In genomic region chr2:54518430-54518829, GRCh38 we compare ENCODE assay signal across 25 cellular contexts.
"Had no signal": no experiment of that assay in that cellular context is flagged by ENCODE, and none has a peak within 500 bp of the region (broad histone marks: within the 10 kb centered on the region; RNA-seq: fewer than 3 reads in every experiment).

No MANE protein-coding gene starts in this region.

- ATAC-seq: left cardiac atrium; left lobe of liver; naive thymus-derived CD4-positive, alpha-beta T cell; natural killer cell treated with Interleukin-12 subunit alpha and Interleukin-12 subunit beta and Interleukin-15 and Interleukin-18, amount 100 ng/mL, for 72 hours; right lobe of liver; stimulated activated memory B cell treated with anti-CD40 and anti-IgM and Interleukin-4, amounts not matched to agents 10 μg/mL and 1 μg/mL and 100 μg/mL, for 72 hours; stimulated activated naive CD8-positive, alpha-beta T cell treated with anti-CD3 and anti-CD28 coated beads, Interleukin-15, amount 100 ng/mL, for 72 hours had no signal

- H3K36me3 ChIP-seq: ovary, right atrium auricular region, right lobe of liver, transverse colon, uterus had no signal

- H3K4me3 ChIP-seq: lung, ovary, right atrium auricular region, right lobe of liver, smooth muscle cell, transverse colon, uterus had no signal

- H3K27ac Mint-ChIP-seq: mesothelial cell of epicardium; naive thymus-derived CD4-positive, alpha-beta T cell; natural killer cell treated with Interleukin-12 subunit alpha and Interleukin-12 subunit beta and Interleukin-15 and Interleukin-18, amount 100 ng/mL, for 72 hours; progenitor cell of endocrine pancreas; stimulated activated memory B cell treated with anti-CD40 and anti-IgM and Interleukin-4, amounts not matched to agents 10 μg/mL and 1 μg/mL and 100 μg/mL, for 72 hours; stimulated activated naive CD8-positive, alpha-beta T cell treated with anti-CD3 and anti-CD28 coated beads, Interleukin-15, amount 100 ng/mL, for 72 hours had no signal

- H3K9me3 ChIP-seq: ovary, right atrium auricular region, right lobe of liver, transverse colon, uterus had no signal

- H3K27me3 Mint-ChIP-seq: progenitor cell of endocrine pancreas had no signal

- H3K4me1 ChIP-seq: uterus had no signal

- H3K36me3 Mint-ChIP-seq: mesothelial cell of epicardium; naive thymus-derived CD4-positive, alpha-beta T cell; natural killer cell treated with Interleukin-12 subunit alpha and Interleukin-12 subunit beta and Interleukin-15 and Interleukin-18, amount 100 ng/mL, for 72 hours; stimulated activated memory B cell treated with anti-CD40 and anti-IgM and Interleukin-4, amounts not matched to agents 10 μg/mL and 1 μg/mL and 100 μg/mL, for 72 hours had no signal

- DNase-seq: head of caudate nucleus; hippocampal formation; kidney glomerular epithelial cell; left cardiac atrium; mesendoderm; naive thymus-derived CD4-positive, alpha-beta T cell; ovary; right lobe of liver; stimulated activated CD4-positive, alpha-beta T cell treated with anti-CD3 and anti-CD28 coated beads, Interleukin-1b, Interleukin-23, amount 100 ng/mL, for 48 hours; stimulated activated CD4-positive, alpha-beta T cell treated with anti-CD3 and anti-CD28 coated beads, Interleukin-2, amount 100 ng/mL, for 48 hours; stimulated activated CD4-positive, alpha-beta T cell treated with anti-CD3 and anti-CD28 coated beads, Interleukin-4, amount 100 ng/mL, for 4 hours; stimulated activated CD8-positive, alpha-beta memory T cell treated with anti-CD3 and anti-CD28 coated beads, Interleukin-4, amount 100 ng/mL, for 48 hours; stimulated activated naive CD4-positive, alpha-beta T cell treated with Interleukin-2 at 50 U/mL for 16 hours; stimulated activated naive CD8-positive, alpha-beta T cell treated with anti-CD3 and anti-CD28 coated beads, Interleukin-15, amount 100 ng/mL, for 72 hours; substantia nigra; transverse colon; uterus had no signal

- H3K27me3 ChIP-seq: ovary, right atrium auricular region, right lobe of liver, transverse colon, uterus had no signal

- H3K27ac ChIP-seq: ovary, right atrium auricular region, right lobe of liver, transverse colon, uterus had no signal

- H3K4me3 Mint-ChIP-seq: mesothelial cell of epicardium; naive thymus-derived CD4-positive, alpha-beta T cell; natural killer cell treated with Interleukin-12 subunit alpha and Interleukin-12 subunit beta and Interleukin-15 and Interleukin-18, amount 100 ng/mL, for 72 hours; stimulated activated memory B cell treated with anti-CD40 and anti-IgM and Interleukin-4, amounts not matched to agents 10 μg/mL and 1 μg/mL and 100 μg/mL, for 72 hours; stimulated activated naive CD8-positive, alpha-beta T cell treated with anti-CD3 and anti-CD28 coated beads, Interleukin-15, amount 100 ng/mL, for 72 hours had no signal

- H3K9me3 Mint-ChIP-seq: mesothelial cell of epicardium; natural killer cell treated with Interleukin-12 subunit alpha and Interleukin-12 subunit beta and Interleukin-15 and Interleukin-18, amount 100 ng/mL, for 72 hours; stimulated activated memory B cell treated with anti-CD40 and anti-IgM and Interleukin-4, amounts not matched to agents 10 μg/mL and 1 μg/mL and 100 μg/mL, for 72 hours; stimulated activated naive CD8-positive, alpha-beta T cell treated with anti-CD3 and anti-CD28 coated beads, Interleukin-15, amount 100 ng/mL, for 72 hours had no signal
